In genomic region chr2:37070931-37071330, GRCh38 we compare ENCODE assay signal across 33 cellular contexts.
"Had no signal": no experiment of that assay in that cellular context is flagged by ENCODE, and none has a peak within 500 bp of the region (broad histone marks: within the 10 kb centered on the region; RNA-seq: fewer than 3 reads in every experiment).

No MANE protein-coding gene starts in this region.

- H3K4me1 ChIP-seq: adrenal gland, ascending aorta, body of pancreas, breast epithelium had no signal

- ATAC-seq: activated naive CD4-positive, alpha-beta T cell treated with anti-CD3 and anti-CD28 coated beads, Interleukin-2, amount 50 U/mL, for 72 hours; activated naive CD8-positive, alpha-beta T cell treated with anti-CD3 and anti-CD28 coated beads, Interleukin-2, amount 50 U/mL, for 24 hours; activated T-cell treated with anti-CD3 and anti-CD28 coated beads, Interleukin-2, amount 50 U/mL, for 4 hours; activated T-cell treated with anti-CD3 and anti-CD28 coated beads, Interleukin-2, amount 50 U/mL, for 72 hours; activated T-helper 17 cell treated with anti-CD3 and anti-CD28 coated beads, Interleukin-2, amount 50 U/mL, for 72 hours; body of pancreas had no signal

- H3K27me3 ChIP-seq: adrenal gland, ascending aorta, body of pancreas, brain microvascular endothelial cell, breast epithelium, cardiac muscle cell had no signal

- DNase-seq: activated effector memory CD4-positive, alpha-beta T cell treated with anti-CD3 and anti-CD28 coated beads, Interleukin-2, amount 50 U/mL, for 16 hours; activated effector memory CD4-positive, alpha-beta T cell treated with Interleukin-2 at 50 U/mL for 16 hours; activated gamma-delta T cell; activated gamma-delta T cell treated with Interleukin-2 at 50 U/mL for 16 hours; activated naive CD4-positive, alpha-beta T cell; activated naive CD4-positive, alpha-beta T cell treated with anti-CD3 and anti-CD28 coated beads for 36 hours; activated naive CD4-positive, alpha-beta T cell treated with anti-CD3 and anti-CD28 coated beads, Interleukin-2, amount 10 ng/mL, durations not matched to agents 7 days and 5 days; activated naive CD4-positive, alpha-beta T cell treated with anti-CD3 and anti-CD28 coated beads, Interleukin-2, amount 50 U/mL, for 16 hours; activated naive CD4-positive, alpha-beta T cell treated with Interleukin-2 at 50 U/mL for 16 hours; activated naive CD8-positive, alpha-beta T cell treated with anti-CD3 and anti-CD28 coated beads for 36 hours; activated naive CD8-positive, alpha-beta T cell treated with anti-CD3 and anti-CD28 coated beads, Interleukin-2, amount 10 ng/mL, durations not matched to agents 7 days and 5 days; activated naive CD8-positive, alpha-beta T cell treated with anti-CD3 and anti-CD28 coated beads, Interleukin-2, amount 50 U/mL, for 24 hours; activated T-cell treated with anti-CD3 and anti-CD28 coated beads, Interleukin-2, amount 50 U/mL, for 24 hours; activated T-cell treated with anti-CD3 and anti-CD28 coated beads, Interleukin-2, amount 50 U/mL, for 4 hours; activated T-cell treated with anti-CD3 and anti-CD28 coated beads, Interleukin-2, amount 50 U/mL, for 48 hours; activated T-cell treated with anti-CD3 and anti-CD28 coated beads, Interleukin-2, amount 50 U/mL, for 72 hours; adrenal gland; amniotic stem cell; amygdala; anterior cingulate cortex; aorta; body of pancreas; brain microvascular endothelial cell; caudate nucleus; central memory CD4-positive, alpha-beta T cell; cerebellar nuclear complex had no signal

- H3K9me3 ChIP-seq: adrenal gland, ascending aorta, body of pancreas, breast epithelium had no signal

- H3K27ac ChIP-seq: adrenal gland, ascending aorta, body of pancreas, brain microvascular endothelial cell, breast epithelium, cardiac muscle cell had no signal

- H3K4me3 ChIP-seq: adrenal gland, ascending aorta, body of pancreas, breast epithelium, cardiac muscle cell had no signal

- FAIRE-seq: astrocyte, bronchial epithelial cell had no signal
